ENCODE assay signal across 9 cellular contexts in the genomic region with DNA sequence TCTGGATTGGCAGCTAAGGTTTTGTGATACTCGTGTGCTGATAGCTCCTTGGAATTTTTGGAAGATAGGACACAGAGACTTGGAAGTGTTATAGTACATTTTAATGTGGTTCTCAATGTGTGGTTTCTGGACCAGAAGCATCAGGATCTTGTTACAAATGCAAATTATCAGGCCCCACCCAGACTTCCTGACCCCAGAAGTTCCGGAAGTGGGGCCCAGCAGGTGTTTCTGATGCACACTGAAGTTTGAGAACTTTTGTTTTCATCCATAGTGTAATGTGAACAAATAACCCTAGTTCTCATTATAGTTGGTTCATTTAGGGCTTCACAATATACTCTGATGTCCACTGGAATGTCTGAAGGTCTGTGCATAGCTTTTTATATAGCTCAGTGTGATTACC. TPM values are rescaled to one million over a fixed set of nuclear protein-coding genes. Genes with fewer than 3 reads are reported as not detected.
DNase-seq lines count a peak whose midpoint lies in the region; ATAC-seq and TF ChIP-seq lines count a peak whose summit lies in the region.
"Had no signal": no experiment of that assay in that cellular context is flagged by ENCODE, and none has a peak within 500 bp of the region (broad histone marks: within the 10 kb centered on the region; RNA-seq: fewer than 3 reads in every experiment).

No MANE protein-coding gene starts in this region.

- peak overlapping the region; percentile 50 for H3K27ac Mint-ChIP-seq in activated naive CD8-positive, alpha-beta T cell

- H3K36me3 Mint-ChIP-seq in activated naive CD8-positive, alpha-beta T cell, result peaks cover 4% of the 10 kb centered on the region

- H3K27ac ChIP-seq in SJCRH30, result no peak overlapping the region

- no peak overlapping the region for H3K4me3 Mint-ChIP-seq in activated naive CD8-positive, alpha-beta T cell

- peak; percentile 65 for ATAC-seq in GM19438 (IDR thresholded peaks at IDR 0.05; ENCODE audit: low read depth, unreplicated experiment)
- peak; percentile 84 for ATAC-seq in HG03354 (IDR thresholded peaks at IDR 0.05; ENCODE audit: poor library complexity, severe bottlenecking, unreplicated experiment)

- no peaks in the 10 kb centered on the region for H3K9me3 ChIP-seq in SJCRH30 (replicated peaks)

- H3K4me1 Mint-ChIP-seq in activated naive CD8-positive, alpha-beta T cell (ENCODE audit: low read depth), result peaks cover 13% of the 10 kb centered on the region

- no peaks in the 10 kb centered on the region for H3K27me3 Mint-ChIP-seq in activated naive CD8-positive, alpha-beta T cell

- H3K36me3 ChIP-seq in SJCRH30, result no peaks in the 10 kb centered on the region

- no peaks in the 10 kb centered on the region for H3K27me3 ChIP-seq in SJCRH30

- H3K4me1 ChIP-seq in SJCRH30, result peaks cover 3% of the 10 kb centered on the region; the same call in 1 of the 2 replicates

- DNase-seq in GM10266 (ENCODE audit: extremely low spot score), result peak; percentile 1
- no peak for DNase-seq in DMS153 (lab: John Stamatoyannopoulos, UW)
- no peak for DNase-seq in NCI-H1092 treated with DMSO at 0.1 percent for 48 hours (lab: John Stamatoyannopoulos, UW)
- DNase-seq in SJCRH30, result no peak
- no peak for DNase-seq in NCI-H82 (lab: John Stamatoyannopoulos, UW)

- TF ChIP-seq CTCF in GM10266 (IDR thresholded peaks at IDR 0.05; ENCODE audit: control insufficient read depth, insufficient read depth, low read depth, missing control alignments), result no peak

- H3K4me3 ChIP-seq in SJCRH30, result no peak overlapping the region

- H3K9me3 Mint-ChIP-seq in activated naive CD8-positive, alpha-beta T cell (ENCODE audit: low read depth), result no peaks in the 10 kb centered on the region

RNA-seq across cellular contexts. Expression of gene LAMP2, which starts 49.6 kb away (rescaled TPM):
- 137 and 143 TPM in 2 replicates for total RNA-seq in SJCRH30 (2014; rRNA removed; shearing (Covaris generic))

RNA-seq across cellular contexts. Expression of gene ATP1B4, which starts 57.6 kb away (rescaled TPM):
- not detected in 2 replicates for total RNA-seq in SJCRH30 (2014; rRNA removed; shearing (Covaris generic))
- total RNA-seq: SK-MEL-5 had no signal
